In the genomic region with DNA sequence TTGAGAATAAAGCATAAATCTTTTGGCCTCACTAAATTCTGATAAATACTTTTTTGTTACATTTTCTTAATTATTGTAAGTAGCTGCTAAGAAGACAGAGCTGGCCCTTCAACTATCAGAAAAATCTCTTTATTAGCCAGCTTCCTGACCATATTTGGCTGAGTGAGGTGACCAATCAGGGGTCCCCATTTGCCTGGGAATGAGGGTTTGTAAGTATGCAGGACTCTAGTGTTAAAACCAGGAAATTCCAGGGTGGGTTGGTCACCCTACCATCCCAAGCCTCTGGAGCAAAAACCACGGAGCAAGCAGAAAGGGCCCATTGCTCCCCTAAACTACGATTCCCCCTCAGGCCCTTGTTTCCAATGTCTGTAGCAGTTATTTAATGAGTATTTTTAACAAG, we compare ENCODE assay signal across 23 cellular contexts.
DNase-seq lines count a peak whose midpoint lies in the region; ATAC-seq and TF ChIP-seq lines count a peak whose summit lies in the region.
"Had no signal": no experiment of that assay in that cellular context is flagged by ENCODE, and none has a peak within 500 bp of the region (broad histone marks: within the 10 kb centered on the region; RNA-seq: fewer than 3 reads in every experiment).

No MANE protein-coding gene starts in this region.

- H3K36me3 ChIP-seq in osteoblast (ENCODE audit: insufficient read depth, low read length), result no peaks in the 10 kb centered on the region

- H3K27me3 Mint-ChIP-seq in activated T-helper 1 cell treated with anti-CD3 and anti-CD28 coated beads, Interleukin-12 subunit alpha, Interleukin-12 subunit beta, Interleukin-2, Interleukin-4 antibody, amounts not matched to agents 30 ng/mL and 10 ng/mL and 1 ng/mL, durations not matched to agents 14 hours and 24 hours and 36 hours (ENCODE audit: insufficient read depth), result no peaks in the 10 kb centered on the region
- H3K27me3 Mint-ChIP-seq: IgD-negative memory B cell had no signal

- TF ChIP-seq CTCF in osteoblast (IDR thresholded peaks at IDR 0.05; ENCODE audit: extremely low read depth, low read depth, low read length), result no peak

- H3K27ac Mint-ChIP-seq in activated T-helper 1 cell treated with anti-CD3 and anti-CD28 coated beads, Interleukin-12 subunit alpha, Interleukin-12 subunit beta, Interleukin-2, Interleukin-4 antibody, amounts not matched to agents 30 ng/mL and 10 ng/mL and 1 ng/mL, durations not matched to agents 14 hours and 24 hours and 36 hours, result no peak overlapping the region
- H3K27ac Mint-ChIP-seq: activated naive CD4-positive, alpha-beta T cell treated with anti-CD3 and anti-CD28 coated beads, Interleukin-2, amount 50 U/mL, for 72 hours; IgD-negative memory B cell; progenitor cell of endocrine pancreas; T-cell had no signal

- no peak overlapping the region for H3K4me3 ChIP-seq in osteoblast (ENCODE audit: insufficient read depth, low read length)
- H3K4me3 ChIP-seq: dorsolateral prefrontal cortex, testis had no signal

- no peaks in the 10 kb centered on the region for H3K79me2 ChIP-seq in osteoblast (ENCODE audit: insufficient read depth, low read length)

- no peaks in the 10 kb centered on the region for H3K4me1 Mint-ChIP-seq in activated T-helper 1 cell treated with anti-CD3 and anti-CD28 coated beads, Interleukin-12 subunit alpha, Interleukin-12 subunit beta, Interleukin-2, Interleukin-4 antibody, amounts not matched to agents 30 ng/mL and 10 ng/mL and 1 ng/mL, durations not matched to agents 14 hours and 24 hours and 36 hours (ENCODE audit: low read depth)
- H3K4me1 Mint-ChIP-seq: T-cell had no signal

- no peak for ATAC-seq in HG03095 (IDR thresholded peaks at IDR 0.05; ENCODE audit: unreplicated experiment)
- ATAC-seq: activated naive CD4-positive, alpha-beta T cell treated with anti-CD3 and anti-CD28 coated beads, Interleukin-2, amount 50 U/mL, for 72 hours; T-cell had no signal

- H3K36me3 Mint-ChIP-seq in activated T-helper 1 cell treated with anti-CD3 and anti-CD28 coated beads, Interleukin-12 subunit alpha, Interleukin-12 subunit beta, Interleukin-2, Interleukin-4 antibody, amounts not matched to agents 30 ng/mL and 10 ng/mL and 1 ng/mL, durations not matched to agents 14 hours and 24 hours and 36 hours (ENCODE audit: low read depth), result no peaks in the 10 kb centered on the region
- H3K36me3 Mint-ChIP-seq: activated naive CD4-positive, alpha-beta T cell treated with anti-CD3 and anti-CD28 coated beads, Interleukin-2, amount 50 U/mL, for 72 hours; IgD-negative memory B cell; T-cell had no signal

- H3K27ac ChIP-seq in osteoblast (ENCODE audit: low read depth, low read length), result peak overlapping the region; percentile 74
- H3K27ac ChIP-seq: dorsolateral prefrontal cortex had no signal

- peak overlapping the region; percentile 46 for H3K4me2 ChIP-seq in osteoblast (ENCODE audit: insufficient read depth, low read length)

- DNase-seq in Daoy (ENCODE audit: low read depth) (peak; percentile 55), LHCN-M2 (ENCODE audit: low read depth) (peak; percentile 29), fibroblast of peridontal ligament (ENCODE audit: extremely low read depth) (peak; percentile 64), osteoblast (ENCODE audit: insufficient read length, low spot score, missing footprints) (peak; percentile 58), putamen (ENCODE audit: low spot score) (no peak)
- no peak for DNase-seq in activated T-helper 1 cell treated with anti-CD3 and anti-CD28 coated beads, Interleukin-12 subunit alpha, Interleukin-12 subunit beta, Interleukin-2, Interleukin-4 antibody, amounts not matched to agents 30 ng/mL and 10 ng/mL and 1 ng/mL, durations not matched to agents 14 hours and 24 hours and 36 hours (ENCODE audit: low spot score)
- DNase-seq in activated CD8-positive, alpha-beta memory T cell treated with anti-CD3 and anti-CD28 coated beads for 24 hours, result no peak
- DNase-seq: activated T-cell treated with anti-CD3 and anti-CD28 coated beads, Interleukin-2, amount 50 U/mL, for 1 hour; C1 segment of cervical spinal cord; DMS 273 treated with DMSO at 0.1 percent for 48 hours; dorsolateral prefrontal cortex; erythroblast; MV-4-11; NCI-H2029 treated with DMSO at 0.1 percent for 48 hours; NCI-H510A; stimulated activated CD4-positive, alpha-beta T cell treated with anti-CD3 and anti-CD28 coated beads, Interleukin-12 subunit alpha, Interleukin-12 subunit beta, amount 100 ng/mL, for 4 hours; T-cell; testis had no signal

- H3K9me3 ChIP-seq in osteoblast (ENCODE audit: low read depth, low read length), result no peaks in the 10 kb centered on the region
- H3K9me3 ChIP-seq: testis had no signal

- intact Hi-C loops in activated T-helper 1 cell treated with anti-CD3 and anti-CD28 coated beads, Interleukin-12 subunit alpha, Interleukin-12 subunit beta, Interleukin-2, Interleukin-4 antibody, amounts not matched to agents 30 ng/mL and 10 ng/mL and 1 ng/mL, durations not matched to agents 14 hours and 24 hours and 36 hours (cut with micrococcal nuclease), result no loop called here

- H3K4me3 Mint-ChIP-seq in activated T-helper 1 cell treated with anti-CD3 and anti-CD28 coated beads, Interleukin-12 subunit alpha, Interleukin-12 subunit beta, Interleukin-2, Interleukin-4 antibody, amounts not matched to agents 30 ng/mL and 10 ng/mL and 1 ng/mL, durations not matched to agents 14 hours and 24 hours and 36 hours, result no peak overlapping the region
- H3K4me3 Mint-ChIP-seq: IgD-negative memory B cell, nephron, T-cell had no signal

- H2AFZ ChIP-seq in osteoblast (ENCODE audit: low read length), result peak overlapping the region; percentile 59

- H3K4me1 ChIP-seq in osteoblast (ENCODE audit: insufficient read depth, low read length), result peaks cover 38% of the 10 kb centered on the region

- no peaks in the 10 kb centered on the region for H3K27me3 ChIP-seq in osteoblast (ENCODE audit: insufficient read depth, low read length)
- H3K27me3 ChIP-seq: testis had no signal

- H3K9me3 Mint-ChIP-seq in activated T-helper 1 cell treated with anti-CD3 and anti-CD28 coated beads, Interleukin-12 subunit alpha, Interleukin-12 subunit beta, Interleukin-2, Interleukin-4 antibody, amounts not matched to agents 30 ng/mL and 10 ng/mL and 1 ng/mL, durations not matched to agents 14 hours and 24 hours and 36 hours, result peaks cover 8% of the 10 kb centered on the region
- H3K9me3 Mint-ChIP-seq: nephron had no signal

- H4K20me1 ChIP-seq in osteoblast (ENCODE audit: insufficient read depth, low read length), result no peaks in the 10 kb centered on the region

Comparison
In these comparisons a context has a peak if more than half of its experiments do, and no peak if none do; other contexts are left out.
1. DNase-seq: peak in Daoy (single experiment), LHCN-M2 (single experiment), fibroblast of peridontal ligament (single experiment) and osteoblast (single experiment); none in activated T-helper 1 cell treated with anti-CD3 and anti-CD28 coated beads, Interleukin-12 subunit alpha, Interleukin-12 subunit beta, Interleukin-2, Interleukin-4 antibody, amounts not matched to agents 30 ng/mL and 10 ng/mL and 1 ng/mL, durations not matched to agents 14 hours and 24 hours and 36 hours (single experiment), putamen (single experiment) and activated CD8-positive, alpha-beta memory T cell treated with anti-CD3 and anti-CD28 coated beads for 24 hours (single experiment).